In genomic region chr6:27864906-27865883, GRCh38 we compare ENCODE assay signal across 8 cellular contexts. TPM values are rescaled to one million over a fixed set of nuclear protein-coding genes. Genes with fewer than 3 reads are reported as not detected.
A peak's percentile ranks its signal among the peaks of the same experiment; 100 is the strongest.
DNase-seq lines count a peak whose midpoint lies in the region; ATAC-seq, FAIRE-seq and TF ChIP-seq lines count a peak whose summit lies in the region.

No MANE protein-coding gene starts in this region.

- DNase-seq in GF-D8 (lab: John Stamatoyannopoulos, UW) (peak; percentile 98), H9 (peak; percentile 77), M059J (ENCODE audit: low read depth) (peak; percentile 99), SHP77 (lab: John Stamatoyannopoulos, UW) (peak; percentile 94 to 95), frontal cortex (ENCODE audit: low spot score in 2 of 2) (peak; percentile 82), upper lobe of left lung (peak; percentile 60 to 92)
- peak; percentile 17 to 45 (median 32) for DNase-seq in activated naive CD4-positive, alpha-beta T cell (lab: John Stamatoyannopoulos, UW)

- H3K4me1 Mint-ChIP-seq in H9: peaks cover 8 to 24% of the 10 kb centered on the region in 2 experiments

- no peak overlapping the region for H2BK12ac ChIP-seq in H9 (ENCODE audit: insufficient read length, low read depth, low read length)

- ATAC-seq in upper lobe of left lung (ENCODE audit: low FRiP score in 2 of 2): peak; percentile 91 to 93

- no peak for TF ChIP-seq CTCF in H9 (conservative IDR thresholded peaks at IDR 0.05)
- TF ChIP-seq CTCF in upper lobe of left lung (IDR thresholded peaks at IDR 0.05): peak in 1 of 6 experiments; percentile 6

- H3K23me2 ChIP-seq in H9 (ENCODE audit: insufficient read length, low read depth, low read length, poor library complexity, severe bottlenecking): peaks cover 3% of the 10 kb centered on the region

- no peak overlapping the region for H4K91ac ChIP-seq in H9 (ENCODE audit: insufficient read length, low read depth, low read length)

- peak overlapping the region; percentile 69 for H3K18ac ChIP-seq in H9 (ENCODE audit: insufficient read length, low read depth, low read length)

- H3K27me3 ChIP-seq in H9 (ENCODE audit: insufficient read depth, low read length): no peaks in the 10 kb centered on the region
- no peaks in the 10 kb centered on the region for H3K27me3 ChIP-seq in neuron (ENCODE audit: insufficient read depth, low read length)
- no peaks in the 10 kb centered on the region for H3K27me3 ChIP-seq in upper lobe of left lung

- no peak overlapping the region for H2BK5ac ChIP-seq in H9 (ENCODE audit: insufficient read length, low read length)

- H3K27ac Mint-ChIP-seq in H9: peak overlapping the region; percentile 99 to 100 (median 100)

- peak overlapping the region; percentile 88 to 99 for H3K4me3 Mint-ChIP-seq in H9

- no peak overlapping the region for H2BK15ac ChIP-seq in H9 (ENCODE audit: low read depth, low read length)

- H4K20me1 ChIP-seq in H9 (ENCODE audit: control insufficient read depth, insufficient read depth, insufficient read length): no peaks in the 10 kb centered on the region

- H4K5ac ChIP-seq in H9 (ENCODE audit: insufficient read length, low read depth, low read length): no peak overlapping the region

- H3K4me1 ChIP-seq in H9 (ENCODE audit: insufficient read depth, low read length) (peaks cover 2% of the 10 kb centered on the region), neuron (ENCODE audit: insufficient read depth, low read length) (peaks cover 10% of the 10 kb centered on the region), upper lobe of left lung (peaks cover 21 to 36% (median 27%) of the 10 kb centered on the region in 4 donors)

- no peak overlapping the region for H3K56ac ChIP-seq in H9 (ENCODE audit: insufficient read length, low read depth, low read length)

- H4K8ac ChIP-seq in H9 (replicated peaks; ENCODE audit: insufficient read length, low read depth, low read length): no peak overlapping the region

- peak in 2 of 4 donors; percentile 55 to 83 for TF ChIP-seq POLR2A in upper lobe of left lung (IDR thresholded peaks at IDR 0.05)

- H3K23ac ChIP-seq in H9 (ENCODE audit: insufficient read length, low read depth, low read length): no peak overlapping the region

- H3K9me3 Mint-ChIP-seq in H9: peaks cover 12 to 13% of the 10 kb centered on the region in 2 experiments

- H3K4me3 ChIP-seq in neuron (ENCODE audit: low read length): peak overlapping the region; percentile 67
- peak overlapping the region; percentile 45 to 74 (median 64) for H3K4me3 ChIP-seq in upper lobe of left lung

- H3K79me1 ChIP-seq in H9 (ENCODE audit: insufficient read depth, low read depth, low read length, poor library complexity, severe bottlenecking): no peaks in the 10 kb centered on the region

- H3K36me3 ChIP-seq in neuron (ENCODE audit: insufficient read depth, low read length) (no peaks in the 10 kb centered on the region), upper lobe of left lung (no peaks in the 10 kb centered on the region)

- peak; percentile 92 for FAIRE-seq in frontal cortex (lab: Jason Lieb, UNC)

- H3K14ac ChIP-seq in H9 (ENCODE audit: insufficient read depth, low read length): peak overlapping the region; percentile 79

- no peak overlapping the region for H2BK20ac ChIP-seq in H9 (ENCODE audit: low read depth, low read length, poor library complexity, severe bottlenecking)

- H3K9me3 ChIP-seq in H9 (ENCODE audit: control insufficient read depth, low read depth, low read length): no peaks in the 10 kb centered on the region
- H3K9me3 ChIP-seq in neuron (ENCODE audit: low read length): no peaks in the 10 kb centered on the region
- no peaks in the 10 kb centered on the region for H3K9me3 ChIP-seq in upper lobe of left lung

- H2AFZ ChIP-seq in H9 (ENCODE audit: low read length) (no peak overlapping the region), neuron (ENCODE audit: low read depth, low read length) (peak overlapping the region; percentile 49)

- TF ChIP-seq EP300 in upper lobe of left lung (IDR thresholded peaks at IDR 0.05): no peak

- no peak overlapping the region; the same call in 1 of the 2 replicates for H3K4ac ChIP-seq in H9 (ENCODE audit: low read depth, low read length)

- H3K27ac ChIP-seq in H9 (ENCODE audit: insufficient read length, low read depth, low read length) (peak overlapping the region; percentile 84), upper lobe of left lung (peak overlapping the region; percentile 55 to 84 (median 76))

- H3K9ac ChIP-seq in H9 (ENCODE audit: extremely low read depth, insufficient read length, low read length): peak overlapping the region; percentile 99

- no peak overlapping the region for H2BK120ac ChIP-seq in H9 (ENCODE audit: low read depth, low read length, poor library complexity, severe bottlenecking)

- no peaks in the 10 kb centered on the region for H3K79me2 ChIP-seq in H9 (ENCODE audit: insufficient read depth, low read length)

- peak overlapping the region; percentile 97 for H3K4me2 ChIP-seq in H9 (ENCODE audit: insufficient read depth, insufficient read length, low read length)

- WGBS in H9 (ENCODE audit: extremely low coverage, insufficient read length, low lambda C conversion rate): no CpG with 5 or more reads among the region's 58 CpGs
- 1 to 2% methylated on average over 25 to 58 of the region's 58 CpGs for WGBS in upper lobe of left lung, 2 donors

- H3K27me3 Mint-ChIP-seq in H9 (ENCODE audit: low read depth): peaks cover 9% of the 10 kb centered on the region

- no peak overlapping the region for H2AK5ac ChIP-seq in H9 (ENCODE audit: insufficient read length, low read length)

- no peak overlapping the region for H3T11ph ChIP-seq in H9 (ENCODE audit: low read length)

- peaks cover 5 to 10% (median 10%) of the 10 kb centered on the region in 3 experiments; a peak in 6 of 7 replicates for H3K36me3 Mint-ChIP-seq in H9 (ENCODE audit: insufficient read depth in 1 of 3, low read depth in 3 of 3)

RNA-seq across cellular contexts. Expression of gene OR2B2, which starts 47.0 kb away (rescaled TPM):
- not detected in 2 replicates for total RNA-seq in H9 (2021)
- not detected in 2 replicates for total RNA-seq in M059J (2014; rRNA removed; shearing (Covaris generic))
- total RNA-seq in frontal cortex: not detected
- not detected for total RNA-seq in upper lobe of left lung

Comparison
In these comparisons a context has a peak if more than half of its experiments do, and no peak if none do; other contexts are left out.
1. Peak in every context shown above with its lines: DNase-seq, ATAC-seq, H3K4me3 ChIP-seq and H3K27ac ChIP-seq.
2. DNase-seq: peak in every context shown above with its lines; median percentile 99 in M059J; 98 in GF-D8; 94 in SHP77; 82 in frontal cortex; 77 in H9; 76 in upper lobe of left lung; 32 in activated naive CD4-positive, alpha-beta T cell.